In genomic region chr3:158127250-158128219, GRCh38 we compare ENCODE assay signal across 13 cellular contexts. TPM values are rescaled to one million over a fixed set of nuclear protein-coding genes. Genes with fewer than 3 reads are reported as not detected.
DNase-seq lines count a peak whose midpoint lies in the region; ATAC-seq and TF ChIP-seq lines count a peak whose summit lies in the region.
"Had no signal": no experiment of that assay in that cellular context is flagged by ENCODE, and none has a peak within 500 bp of the region (broad histone marks: within the 10 kb centered on the region; RNA-seq: fewer than 3 reads in every experiment).

No MANE protein-coding gene starts in this region.

- peaks cover 15% of the 10 kb centered on the region for H3K36me3 Mint-ChIP-seq in T-helper 17 cell (ENCODE audit: low read depth)
- H3K36me3 Mint-ChIP-seq in stimulated activated effector memory CD8-positive, alpha-beta T cell treated with anti-CD3 and anti-CD28 coated beads, Interleukin-12 subunit alpha, Interleukin-12 subunit beta, amount 100 ng/mL, for 72 hours, result peaks cover 72% of the 10 kb centered on the region

- H3K27me3 Mint-ChIP-seq in T-helper 17 cell, result no peaks in the 10 kb centered on the region

- no peak overlapping the region for H3K4me3 ChIP-seq in fibroblast of the aortic adventitia (ENCODE audit: low read depth, low read length)
- H3K4me3 ChIP-seq: esophagus squamous epithelium, right atrium auricular region had no signal

- TF ChIP-seq CTCF in fibroblast of the aortic adventitia (IDR thresholded peaks at IDR 0.05; ENCODE audit: insufficient read depth, low read length), result no peak

- H3K4me3 Mint-ChIP-seq in T-helper 17 cell, result peak overlapping the region; percentile 5
- no peak overlapping the region for H3K4me3 Mint-ChIP-seq in stimulated activated effector memory CD8-positive, alpha-beta T cell treated with anti-CD3 and anti-CD28 coated beads, Interleukin-12 subunit alpha, Interleukin-12 subunit beta, amount 100 ng/mL, for 72 hours

- peaks cover 16% of the 10 kb centered on the region for H3K9me3 Mint-ChIP-seq in stimulated activated effector memory CD8-positive, alpha-beta T cell treated with anti-CD3 and anti-CD28 coated beads, Interleukin-12 subunit alpha, Interleukin-12 subunit beta, amount 100 ng/mL, for 72 hours

- H3K9me3 ChIP-seq in T-helper 17 cell (ENCODE audit: control insufficient read depth, low read length, poor library complexity, severe bottlenecking), result no peaks in the 10 kb centered on the region

- ATAC-seq in HG03159 (IDR thresholded peaks at IDR 0.05; ENCODE audit: unreplicated experiment) (peak; percentile 57), T-helper 17 cell (no peak), HG02885 (IDR thresholded peaks at IDR 0.05; ENCODE audit: poor library complexity, unreplicated experiment) (no peak)
- ATAC-seq in stimulated activated effector memory CD8-positive, alpha-beta T cell treated with anti-CD3 and anti-CD28 coated beads, Interleukin-12 subunit alpha, Interleukin-12 subunit beta, amount 100 ng/mL, for 72 hours, result no peak

- H3K27ac Mint-ChIP-seq in T-helper 17 cell, result no peak overlapping the region
- no peak overlapping the region for H3K27ac Mint-ChIP-seq in stimulated activated effector memory CD8-positive, alpha-beta T cell treated with anti-CD3 and anti-CD28 coated beads, Interleukin-12 subunit alpha, Interleukin-12 subunit beta, amount 100 ng/mL, for 72 hours

- DNase-seq in ELR (ENCODE audit: low read depth) (peak; percentile 46), T-helper 17 cell (no peak), fibroblast of the aortic adventitia (ENCODE audit: low read depth) (peak; percentile 25), SHP77 treated with DMSO at 0.1 percent for 48 hours (lab: John Stamatoyannopoulos, UW) (no peak), NCI-H146 treated with DMSO at 0.1 percent for 48 hours (lab: John Stamatoyannopoulos, UW; ENCODE audit: unreplicated experiment) (no peak)
- no peak for DNase-seq in stimulated activated effector memory CD8-positive, alpha-beta T cell treated with anti-CD3 and anti-CD28 coated beads, Interleukin-12 subunit alpha, Interleukin-12 subunit beta, amount 100 ng/mL, for 72 hours (ENCODE audit: low spot score in 2 of 2)
- DNase-seq: activated T-cell treated with anti-CD3 and anti-CD28 coated beads, Interleukin-2, amount 50 U/mL, for 48 hours; esophagus squamous epithelium; Right ventricle myocardium superior had no signal

- H3K4me1 Mint-ChIP-seq in T-helper 17 cell, result peaks cover 3% of the 10 kb centered on the region
- H3K4me1 Mint-ChIP-seq in stimulated activated effector memory CD8-positive, alpha-beta T cell treated with anti-CD3 and anti-CD28 coated beads, Interleukin-12 subunit alpha, Interleukin-12 subunit beta, amount 100 ng/mL, for 72 hours, result peaks cover 9% of the 10 kb centered on the region

RNA-seq across cellular contexts. Expression of gene RSRC1, which starts 17.6 kb away (rescaled TPM):
- total RNA-seq in T-helper 17 cell, result 10 to 100 TPM; 30.8 to 31.6 TPM
- 45.8 and 50.9 TPM in 2 replicates for total RNA-seq in fibroblast of the aortic adventitia (ENCODE audit: low replicate concordance)

RNA-seq across cellular contexts. Expression of gene SHOX2, which starts 21.3 kb away (rescaled TPM):
- not detected for total RNA-seq in T-helper 17 cell
- 1.2 and 2.8 TPM in 2 replicates for total RNA-seq in fibroblast of the aortic adventitia (ENCODE audit: low replicate concordance)
- total RNA-seq: esophagus squamous epithelium, temporal lobe had no signal

Comparison
In these comparisons a context has a peak if more than half of its experiments do, and no peak if none do; other contexts are left out.
1. DNase-seq: peak in ELR (single experiment) and fibroblast of the aortic adventitia (single experiment); none in T-helper 17 cell (0 of 3), SHP77 treated with DMSO at 0.1 percent for 48 hours (single experiment), NCI-H146 treated with DMSO at 0.1 percent for 48 hours (single experiment) and stimulated activated effector memory CD8-positive, alpha-beta T cell treated with anti-CD3 and anti-CD28 coated beads, Interleukin-12 subunit alpha, Interleukin-12 subunit beta, amount 100 ng/mL, for 72 hours (0 of 2).